In genomic region chr10:97543025-97543546, GRCh38 we compare ENCODE assay signal across 9 cellular contexts. TPM values are rescaled to one million over a fixed set of nuclear protein-coding genes. Genes with fewer than 3 reads are reported as not detected.
DNase-seq lines count a peak whose midpoint lies in the region; ATAC-seq lines count a peak whose summit lies in the region.
"Had no signal": no experiment of that assay in that cellular context is flagged by ENCODE, and none has a peak within 500 bp of the region (broad histone marks: within the 10 kb centered on the region; RNA-seq: fewer than 3 reads in every experiment).

No MANE protein-coding gene starts in this region.

- no peak overlapping the region for H3K4me3 ChIP-seq in muscle layer of duodenum (ENCODE audit: low read depth in 1 of 2, low read length in 2 of 2)

- no peaks in the 10 kb centered on the region for H3K9me3 Mint-ChIP-seq in activated CD4-positive, alpha-beta memory T cell treated with anti-CD3 and anti-CD28 coated beads, Interleukin-2, amount 10 ng/mL, durations not matched to agents 7 days and 5 days
- H3K9me3 Mint-ChIP-seq in stimulated activated naive CD8-positive, alpha-beta T cell treated with anti-CD3 and anti-CD28 coated beads, Interleukin-15, amount 100 ng/mL, for 72 hours, result no peaks in the 10 kb centered on the region
- H3K9me3 Mint-ChIP-seq: natural killer cell had no signal

- H3K36me3 ChIP-seq in muscle layer of duodenum (ENCODE audit: control insufficient read depth in 1 of 2, insufficient read depth in 2 of 2, low read length in 2 of 2), result peaks cover 0 to 4% of the 10 kb centered on the region in 2 donors

- POLR2A ChIA-PET in activated CD4-positive, alpha-beta memory T cell treated with anti-CD3 and anti-CD28 coated beads, Interleukin-2, amount 10 ng/mL, durations not matched to agents 7 days and 5 days (lab: Charles Lee), result no interaction called here

- peaks cover 23% of the 10 kb centered on the region for H3K4me1 Mint-ChIP-seq in activated CD4-positive, alpha-beta memory T cell treated with anti-CD3 and anti-CD28 coated beads, Interleukin-2, amount 10 ng/mL, durations not matched to agents 7 days and 5 days
- peaks cover 24% of the 10 kb centered on the region for H3K4me1 Mint-ChIP-seq in stimulated activated naive CD8-positive, alpha-beta T cell treated with anti-CD3 and anti-CD28 coated beads, Interleukin-15, amount 100 ng/mL, for 72 hours

- no peaks in the 10 kb centered on the region for H3K9me3 ChIP-seq in muscle layer of duodenum (ENCODE audit: control insufficient read depth in 1 of 2, low read length in 2 of 2)

- H3K4me3 Mint-ChIP-seq in activated CD4-positive, alpha-beta memory T cell treated with anti-CD3 and anti-CD28 coated beads, Interleukin-2, amount 10 ng/mL, durations not matched to agents 7 days and 5 days, result no peak overlapping the region
- peak overlapping the region; percentile 27 to 71 for H3K4me3 Mint-ChIP-seq in stimulated activated naive CD8-positive, alpha-beta T cell treated with anti-CD3 and anti-CD28 coated beads, Interleukin-15, amount 100 ng/mL, for 72 hours
- H3K4me3 Mint-ChIP-seq: natural killer cell had no signal

- peaks cover 14 to 26% of the 10 kb centered on the region in 2 donors for H3K4me1 ChIP-seq in muscle layer of duodenum (ENCODE audit: control insufficient read depth in 1 of 2, insufficient read depth in 2 of 2, low read length in 2 of 2)

- H3K27ac ChIP-seq in muscle layer of duodenum (ENCODE audit: low read length), result peak overlapping the region; percentile 88

- peak overlapping the region; percentile 32 for H3K27ac Mint-ChIP-seq in activated CD4-positive, alpha-beta memory T cell treated with anti-CD3 and anti-CD28 coated beads, Interleukin-2, amount 10 ng/mL, durations not matched to agents 7 days and 5 days
- H3K27ac Mint-ChIP-seq in stimulated activated naive CD8-positive, alpha-beta T cell treated with anti-CD3 and anti-CD28 coated beads, Interleukin-15, amount 100 ng/mL, for 72 hours, result peak overlapping the region in 1 of 2 donors; percentile 81
- H3K27ac Mint-ChIP-seq: natural killer cell had no signal

- CTCF ChIA-PET in activated CD4-positive, alpha-beta memory T cell treated with anti-CD3 and anti-CD28 coated beads, Interleukin-2, amount 10 ng/mL, durations not matched to agents 7 days and 5 days (lab: Charles Lee), result interaction anchor here (1.1 to 4.0 kb wide), 2 partner anchors 9 to 10 kb away, joined by 6 to 24 read pairs; no protein-coding TSS in a partner anchor

- ATAC-seq in esophagus mucosa (peak; percentile 89), GM21390 (IDR thresholded peaks at IDR 0.05; ENCODE audit: unreplicated experiment) (no peak)
- peak; percentile 88 for ATAC-seq in stimulated activated naive CD8-positive, alpha-beta T cell treated with anti-CD3 and anti-CD28 coated beads, Interleukin-15, amount 100 ng/mL, for 72 hours

- H3K27me3 ChIP-seq in muscle layer of duodenum (ENCODE audit: low read depth, low read length), result no peaks in the 10 kb centered on the region

- no peaks in the 10 kb centered on the region for H3K27me3 Mint-ChIP-seq in activated CD4-positive, alpha-beta memory T cell treated with anti-CD3 and anti-CD28 coated beads, Interleukin-2, amount 10 ng/mL, durations not matched to agents 7 days and 5 days
- no peaks in the 10 kb centered on the region for H3K27me3 Mint-ChIP-seq in stimulated activated naive CD8-positive, alpha-beta T cell treated with anti-CD3 and anti-CD28 coated beads, Interleukin-15, amount 100 ng/mL, for 72 hours

- DNase-seq in Ammon's horn (ENCODE audit: low spot score), result peak; percentile 95
- DNase-seq in Kasumi-1 (lab: John Stamatoyannopoulos, UW), result peak; percentile 90 to 93
- DNase-seq in activated CD4-positive, alpha-beta memory T cell treated with anti-CD3 and anti-CD28 coated beads, Interleukin-2, amount 10 ng/mL, durations not matched to agents 7 days and 5 days, result peak; percentile 62
- DNase-seq in stimulated activated naive CD8-positive, alpha-beta T cell treated with anti-CD3 and anti-CD28 coated beads, Interleukin-15, amount 100 ng/mL, for 72 hours, result peak; percentile 26 to 50
- no peak for DNase-seq in NCI-H2171 treated with DMSO at 0.1 percent for 48 hours (lab: John Stamatoyannopoulos, UW)
- DNase-seq: natural killer cell had no signal

- H3K36me3 Mint-ChIP-seq in activated CD4-positive, alpha-beta memory T cell treated with anti-CD3 and anti-CD28 coated beads, Interleukin-2, amount 10 ng/mL, durations not matched to agents 7 days and 5 days (ENCODE audit: low read depth), result no peaks in the 10 kb centered on the region
- H3K36me3 Mint-ChIP-seq: natural killer cell had no signal

RNA-seq across cellular contexts. Expression of gene ANKRD2, which starts 29.5 kb away (rescaled TPM):
- under 1 TPM in 1 of 2 experiments, not detected in 1; 0.15 TPM for total RNA-seq in activated CD4-positive, alpha-beta memory T cell treated with anti-CD3 and anti-CD28 coated beads, Interleukin-2, amount 10 ng/mL, durations not matched to agents 7 days and 5 days
- total RNA-seq in esophagus mucosa, result 0.56 TPM
- total RNA-seq: natural killer cell had no signal

RNA-seq across cellular contexts. Expression of gene HOGA1, which starts 41.1 kb away (rescaled TPM):
- not detected for total RNA-seq in activated CD4-positive, alpha-beta memory T cell treated with anti-CD3 and anti-CD28 coated beads, Interleukin-2, amount 10 ng/mL, durations not matched to agents 7 days and 5 days
- 1.7 TPM for total RNA-seq in esophagus mucosa
- total RNA-seq: natural killer cell had no signal

RNA-seq across cellular contexts. Expression of gene UBTD1, which starts 44.4 kb away (rescaled TPM):
- 1 to 10 TPM; 1.4 to 1.6 TPM for total RNA-seq in activated CD4-positive, alpha-beta memory T cell treated with anti-CD3 and anti-CD28 coated beads, Interleukin-2, amount 10 ng/mL, durations not matched to agents 7 days and 5 days
- total RNA-seq in esophagus mucosa, result 5.1 TPM

RNA-seq across cellular contexts. Expression of gene MMS19, which starts 44.9 kb away (rescaled TPM):
- total RNA-seq in activated CD4-positive, alpha-beta memory T cell treated with anti-CD3 and anti-CD28 coated beads, Interleukin-2, amount 10 ng/mL, durations not matched to agents 7 days and 5 days, result 10 to 100 TPM; 60.6 to 66.3 TPM
- total RNA-seq in esophagus mucosa, result 44.0 TPM

RNA-seq across cellular contexts. Expression of gene C10orf62, which starts 46.4 kb away (rescaled TPM):
- total RNA-seq in activated CD4-positive, alpha-beta memory T cell treated with anti-CD3 and anti-CD28 coated beads, Interleukin-2, amount 10 ng/mL, durations not matched to agents 7 days and 5 days, result not detected
- total RNA-seq in esophagus mucosa, result 0.16 TPM
